ENCODE assay signal across 8 cellular contexts in the genomic region with DNA sequence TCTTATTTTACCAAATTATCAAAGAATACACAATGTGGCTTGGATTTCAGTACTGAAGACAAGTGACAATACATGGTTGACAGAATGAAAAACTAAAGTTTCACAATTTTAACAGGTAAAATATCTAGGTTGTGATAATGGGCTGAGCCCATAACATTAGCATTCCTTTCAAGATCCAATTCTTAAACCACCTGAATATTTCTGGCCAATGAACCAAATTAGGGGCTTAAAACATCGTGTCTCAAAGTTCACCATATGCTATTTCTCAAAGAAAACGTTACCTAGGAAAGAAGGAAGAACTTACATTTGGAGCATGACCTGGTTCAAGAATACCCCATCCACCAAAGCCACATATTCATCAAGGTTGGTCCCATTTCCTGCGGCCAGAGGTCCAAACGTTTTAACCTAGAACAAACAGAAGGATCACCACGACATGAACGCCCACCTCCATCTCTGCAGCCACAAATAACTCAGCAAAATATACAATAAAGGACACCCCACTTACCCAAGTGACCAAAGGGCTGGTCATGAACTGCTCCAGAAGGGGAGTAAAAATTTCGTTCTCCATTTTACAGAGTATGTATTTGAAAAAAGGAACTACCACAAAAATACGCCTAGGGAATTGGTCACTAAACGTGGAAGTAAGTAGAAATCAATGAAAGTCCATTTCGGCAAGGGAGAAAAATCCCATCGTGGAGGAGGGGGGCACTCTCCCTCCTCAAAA. TPM values are rescaled to one million over a fixed set of nuclear protein-coding genes. Genes with fewer than 3 reads are reported as not detected.
DNase-seq lines count a peak whose midpoint lies in the region; ATAC-seq and TF ChIP-seq lines count a peak whose summit lies in the region.

No MANE protein-coding gene starts in this region.

- H4K20me1 ChIP-seq in OCI-LY1 (ENCODE audit: insufficient read depth, low read length): no peaks in the 10 kb centered on the region

- H3F3A ChIP-seq in OCI-LY1 (ENCODE audit: insufficient read depth, low read length): no peaks in the 10 kb centered on the region

- no peaks in the 10 kb centered on the region for H3K9me2 ChIP-seq in OCI-LY1 (ENCODE audit: low read depth, low read length)

- H3K4me1 ChIP-seq in OCI-LY1 (ENCODE audit: insufficient read depth, low read length, severe bottlenecking): peaks cover 68% of the 10 kb centered on the region
- H3K4me1 ChIP-seq in mononuclear cell (ENCODE audit: insufficient read depth, low read length): peaks cover 33% of the 10 kb centered on the region

- H3K9me3 Mint-ChIP-seq in T-helper 1 cell treated with Interleukin-12 subunit alpha and Interleukin-12 subunit beta and Interleukin-4 antibody, amounts not matched to agents 30 μg/mL and 1 μg/mL, for 36 hours: no peaks in the 10 kb centered on the region
- no peaks in the 10 kb centered on the region for H3K9me3 Mint-ChIP-seq in chondrocyte (ENCODE audit: low read depth)

- H3K9ac ChIP-seq in OCI-LY1 (ENCODE audit: low read length): peak overlapping the region; percentile 82

- peak overlapping the region; percentile 87 for H3K4me2 ChIP-seq in OCI-LY1 (ENCODE audit: low read length)

- H3K36me3 ChIP-seq in OCI-LY1 (ENCODE audit: insufficient read depth, low read length): peaks cover 14% of the 10 kb centered on the region

- peak overlapping the region; percentile 80 for H3K27ac ChIP-seq in OCI-LY1 (ENCODE audit: low read depth, low read length, poor library complexity, severe bottlenecking)

- DNase-seq in T-helper 1 cell (no peak), chondrocyte (ENCODE audit: low spot score) (no peak), T-helper 9 cell (no peak), foreskin melanocyte (no peak), left lobe of liver (ENCODE audit: low spot score) (no peak)

- no peaks in the 10 kb centered on the region for H3K36me3 Mint-ChIP-seq in T-helper 1 cell treated with Interleukin-12 subunit alpha and Interleukin-12 subunit beta and Interleukin-4 antibody, amounts not matched to agents 30 μg/mL and 1 μg/mL, for 36 hours (ENCODE audit: low read depth)
- H3K36me3 Mint-ChIP-seq in chondrocyte (ENCODE audit: low read depth): no peaks in the 10 kb centered on the region

- H2AFZ ChIP-seq in OCI-LY1 (ENCODE audit: low read length): no peak overlapping the region

- peaks cover 27% of the 10 kb centered on the region for H3K4me1 Mint-ChIP-seq in T-helper 1 cell treated with Interleukin-12 subunit alpha and Interleukin-12 subunit beta and Interleukin-4 antibody, amounts not matched to agents 30 μg/mL and 1 μg/mL, for 36 hours (ENCODE audit: low read depth)
- H3K4me1 Mint-ChIP-seq in chondrocyte (ENCODE audit: low read depth): peaks cover 38% of the 10 kb centered on the region

- H3K4me3 ChIP-seq in OCI-LY1 (ENCODE audit: low read depth, low read length, poor library complexity, severe bottlenecking) (peak overlapping the region; percentile 72), mononuclear cell (ENCODE audit: low read length) (peak overlapping the region; percentile 90)

- no peak for ATAC-seq in left lobe of liver

- peaks cover 67% of the 10 kb centered on the region for H3K79me2 ChIP-seq in OCI-LY1 (ENCODE audit: insufficient read depth, low read length)

- H3K27me3 Mint-ChIP-seq in T-helper 1 cell treated with Interleukin-12 subunit alpha and Interleukin-12 subunit beta and Interleukin-4 antibody, amounts not matched to agents 30 μg/mL and 1 μg/mL, for 36 hours (ENCODE audit: low read depth): peaks cover 38% of the 10 kb centered on the region
- no peaks in the 10 kb centered on the region for H3K27me3 Mint-ChIP-seq in chondrocyte (ENCODE audit: low read depth)

- H3K9me3 ChIP-seq in OCI-LY1 (ENCODE audit: low read length) (no peaks in the 10 kb centered on the region), mononuclear cell (ENCODE audit: low read depth, low read length) (no peaks in the 10 kb centered on the region)

- H3K27me3 ChIP-seq in OCI-LY1 (ENCODE audit: insufficient read depth, low read length) (no peaks in the 10 kb centered on the region), mononuclear cell (ENCODE audit: insufficient read depth, low read length) (no peaks in the 10 kb centered on the region)

- TF ChIP-seq CTCF in OCI-LY1 (IDR thresholded peaks at IDR 0.05; ENCODE audit: low read length) (no peak), chondrocyte (IDR thresholded peaks at IDR 0.05) (no peak)

- H3K27ac Mint-ChIP-seq in T-helper 1 cell treated with Interleukin-12 subunit alpha and Interleukin-12 subunit beta and Interleukin-4 antibody, amounts not matched to agents 30 μg/mL and 1 μg/mL, for 36 hours: peak overlapping the region; percentile 8
- peak overlapping the region; percentile 91 for H3K27ac Mint-ChIP-seq in chondrocyte (ENCODE audit: unreplicated experiment)

- peak overlapping the region; percentile 91 for H3K4me3 Mint-ChIP-seq in T-helper 1 cell treated with Interleukin-12 subunit alpha and Interleukin-12 subunit beta and Interleukin-4 antibody, amounts not matched to agents 30 μg/mL and 1 μg/mL, for 36 hours
- peak overlapping the region; percentile 87 for H3K4me3 Mint-ChIP-seq in chondrocyte (ENCODE audit: unreplicated experiment)

RNA-seq across cellular contexts. Expression of a gene that starts 1.0 kb away (rescaled TPM):
- total RNA-seq in chondrocyte: 52.1 to 64.1 TPM (median 54.7 TPM) in 3 replicates
- 50.3 TPM for total RNA-seq in mononuclear cell
- 12.0 TPM for total RNA-seq in left lobe of liver
